In the genomic region with DNA sequence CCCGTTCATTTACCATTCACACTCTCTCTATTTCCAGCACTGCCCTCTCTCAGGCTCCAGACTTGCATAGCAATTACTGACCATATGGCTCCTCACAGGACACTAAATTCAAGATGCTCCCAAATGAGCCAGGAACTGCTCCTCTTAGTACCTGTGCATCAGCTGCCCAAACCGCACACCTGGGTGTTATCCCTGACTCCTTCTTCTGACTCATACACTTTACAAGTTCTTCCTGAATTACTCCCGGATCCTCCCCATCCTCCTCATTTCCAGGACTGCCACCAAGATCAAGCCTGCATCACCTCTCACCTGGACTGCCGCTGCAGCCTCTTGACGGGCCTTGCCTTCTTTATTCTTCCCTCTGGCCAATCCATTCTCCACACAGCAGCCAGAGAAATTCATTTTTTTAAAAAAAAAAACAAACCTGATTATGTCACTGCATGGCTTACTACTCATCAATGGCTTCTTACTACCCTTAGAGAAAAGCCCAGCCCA, we compare ENCODE assay signal across 25 cellular contexts.
"Had no signal": no experiment of that assay in that cellular context is flagged by ENCODE, and none has a peak within 500 bp of the region (broad histone marks: within the 10 kb centered on the region; RNA-seq: fewer than 3 reads in every experiment).

No MANE protein-coding gene starts in this region.

- ATAC-seq: left lobe of liver; mucosa of descending colon; stimulated activated naive B cell treated with anti-CD40 and anti-IgM and Interleukin-4, amounts not matched to agents 10 μg/mL and 1 μg/mL and 100 μg/mL, for 72 hours; upper lobe of right lung had no signal

- H3K4me3 Mint-ChIP-seq: endodermal cell; mesothelial cell of epicardium; naive B cell; natural killer cell treated with Interleukin-12 subunit alpha and Interleukin-12 subunit beta and Interleukin-15 and Interleukin-18, amount 100 ng/mL, for 72 hours; neural crest cell; stimulated activated naive B cell treated with anti-CD40 and anti-IgM and Interleukin-4, amounts not matched to agents 10 μg/mL and 1 μg/mL and 100 μg/mL, for 72 hours; stimulated activated naive CD8-positive, alpha-beta T cell treated with anti-CD3 and anti-CD28 coated beads, Interleukin-15, Interleukin-2, amounts not matched to agents 100 ng/mL and 50 ng/mL, for 24 hours had no signal

- H3K4me1 Mint-ChIP-seq: endodermal cell, mesothelial cell of epicardium had no signal

- DNase-seq: effector CD8-positive, alpha-beta T cell; endodermal cell; esophagus squamous epithelium; hypothalamus; kidney; mesenchymal stem cell; mucosa of descending colon; naive B cell; sigmoid colon; spleen; stimulated activated CD4-positive, alpha-beta T cell treated with anti-CD3 and anti-CD28 coated beads, Interleukin-4, amount 100 ng/mL, for 4 hours; stimulated activated naive B cell treated with anti-CD40 and anti-IgM and Interleukin-4, amounts not matched to agents 10 μg/mL and 1 μg/mL and 100 μg/mL, for 72 hours; upper lobe of right lung; uterus had no signal

- H3K27me3 ChIP-seq: esophagus squamous epithelium, neutrophil, sigmoid colon, spleen, tibial nerve, upper lobe of right lung, uterus had no signal

- H3K4me3 ChIP-seq: esophagus squamous epithelium, lung, mucosa of descending colon, sigmoid colon, spleen, thoracic aorta, tibial nerve, upper lobe of right lung, uterus had no signal

- H3K4me1 ChIP-seq: parathyroid adenoma, sigmoid colon, upper lobe of right lung, uterus had no signal

- H3K27ac Mint-ChIP-seq: endodermal cell; mesothelial cell of epicardium; natural killer cell treated with Interleukin-12 subunit alpha and Interleukin-12 subunit beta and Interleukin-15 and Interleukin-18, amount 100 ng/mL, for 72 hours; progenitor cell of endocrine pancreas; stimulated activated naive B cell treated with anti-CD40 and anti-IgM and Interleukin-4, amounts not matched to agents 10 μg/mL and 1 μg/mL and 100 μg/mL, for 72 hours; stimulated activated naive CD8-positive, alpha-beta T cell treated with anti-CD3 and anti-CD28 coated beads, Interleukin-15, Interleukin-2, amounts not matched to agents 100 ng/mL and 50 ng/mL, for 24 hours had no signal

- H3K36me3 ChIP-seq: esophagus squamous epithelium, neutrophil, sigmoid colon, spleen, thoracic aorta, tibial nerve, upper lobe of right lung, uterus had no signal

- H2AFZ ChIP-seq: parathyroid adenoma had no signal

- H3K79me2 ChIP-seq: parathyroid adenoma had no signal

- H3K27me3 Mint-ChIP-seq: naive B cell; natural killer cell treated with Interleukin-12 subunit alpha and Interleukin-12 subunit beta and Interleukin-15 and Interleukin-18, amount 100 ng/mL, for 72 hours; progenitor cell of endocrine pancreas; stimulated activated naive CD8-positive, alpha-beta T cell treated with anti-CD3 and anti-CD28 coated beads, Interleukin-15, Interleukin-2, amounts not matched to agents 100 ng/mL and 50 ng/mL, for 24 hours had no signal

- H3K27ac ChIP-seq: esophagus squamous epithelium, neutrophil, parathyroid adenoma, sigmoid colon, spleen, thoracic aorta, tibial nerve, upper lobe of right lung, uterus had no signal

- H3K9me3 Mint-ChIP-seq: mesothelial cell of epicardium; naive B cell; natural killer cell treated with Interleukin-12 subunit alpha and Interleukin-12 subunit beta and Interleukin-15 and Interleukin-18, amount 100 ng/mL, for 72 hours; stimulated activated naive B cell treated with anti-CD40 and anti-IgM and Interleukin-4, amounts not matched to agents 10 μg/mL and 1 μg/mL and 100 μg/mL, for 72 hours; stimulated activated naive CD8-positive, alpha-beta T cell treated with anti-CD3 and anti-CD28 coated beads, Interleukin-15, Interleukin-2, amounts not matched to agents 100 ng/mL and 50 ng/mL, for 24 hours had no signal

- H3K9me3 ChIP-seq: esophagus squamous epithelium, mucosa of descending colon, neutrophil, sigmoid colon, spleen, thoracic aorta, tibial nerve, upper lobe of right lung, uterus had no signal

- H3K36me3 Mint-ChIP-seq: mesothelial cell of epicardium; naive B cell; natural killer cell treated with Interleukin-12 subunit alpha and Interleukin-12 subunit beta and Interleukin-15 and Interleukin-18, amount 100 ng/mL, for 72 hours; stimulated activated naive B cell treated with anti-CD40 and anti-IgM and Interleukin-4, amounts not matched to agents 10 μg/mL and 1 μg/mL and 100 μg/mL, for 72 hours had no signal
